Comparison of ENCODE assay signal across 26 cellular contexts in genomic region chr16:22014271-22014873, GRCh38. TPM values are rescaled to one million over a fixed set of nuclear protein-coding genes. Genes with fewer than 3 reads are reported as not detected.
DNase-seq lines count a peak whose midpoint lies in the region; ATAC-seq, FAIRE-seq and TF ChIP-seq lines count a peak whose summit lies in the region.
"Had no signal": no experiment of that assay in that cellular context is flagged by ENCODE, and none has a peak within 500 bp of the region (broad histone marks: within the 10 kb centered on the region; RNA-seq: fewer than 3 reads in every experiment).

No MANE protein-coding gene starts in this region.

- DNase-seq in activated B cell treated with CpG ODN at 0.5 μM for 24 hours (no peak), small intestine (peak; percentile 73), NCI-H2107 (lab: John Stamatoyannopoulos, UW) (no peak), SKM-1 treated with dmso at 0.1 percent for 144 hours (lab: John Stamatoyannopoulos, UW; ENCODE audit: unreplicated experiment) (no peak), NCI-H226 (no peak)
- DNase-seq: activated CD4-positive, alpha-beta T cell treated with anti-CD3 and anti-CD28 coated beads, Interleukin-2, amount 10 ng/mL, durations not matched to agents 7 days and 5 days; activated gamma-delta T cell; dermis blood vessel endothelial cell; GOT3; lower lobe of right lung; NCI-H2171; NCI-H69; PC-9; SIG-M5; stimulated activated CD4-positive, alpha-beta T cell treated with anti-CD3 and anti-CD28 coated beads, Interleukin-4, amount 100 ng/mL, for 1 hour; stomach; transverse colon had no signal

- no peaks in the 10 kb centered on the region for H3K9me3 Mint-ChIP-seq in activated B cell treated with CpG ODN at 0.5 μM for 24 hours
- H3K9me3 Mint-ChIP-seq: activated CD4-positive, alpha-beta T cell treated with anti-CD3 and anti-CD28 coated beads, Interleukin-2, amount 10 ng/mL, durations not matched to agents 7 days and 5 days had no signal

- H3K4me3 ChIP-seq in small intestine (ENCODE audit: low read depth in 1 of 2, low read length in 2 of 2) = no peak overlapping the region
- H3K4me3 ChIP-seq: hepatocyte, lower lobe of right lung, PC-9, smooth muscle cell, stomach, transverse colon had no signal

- TF ChIP-seq CTCF in activated B cell treated with CpG ODN at 0.5 μM for 24 hours (IDR thresholded peaks at IDR 0.05) = no peak

- no peak overlapping the region for H3K27ac Mint-ChIP-seq in activated B cell treated with CpG ODN at 0.5 μM for 24 hours
- H3K27ac Mint-ChIP-seq: activated CD4-positive, alpha-beta T cell treated with anti-CD3 and anti-CD28 coated beads, Interleukin-2, amount 10 ng/mL, durations not matched to agents 7 days and 5 days had no signal

- no peak overlapping the region for H3K4me3 Mint-ChIP-seq in activated B cell treated with CpG ODN at 0.5 μM for 24 hours
- H3K4me3 Mint-ChIP-seq: activated CD4-positive, alpha-beta T cell treated with anti-CD3 and anti-CD28 coated beads, Interleukin-2, amount 10 ng/mL, durations not matched to agents 7 days and 5 days had no signal

- peaks cover 2% of the 10 kb centered on the region for H3K36me3 Mint-ChIP-seq in activated B cell treated with CpG ODN at 0.5 μM for 24 hours (ENCODE audit: low read depth)

- WGBS in small intestine, 3 donors = 23 to 57% (median 32%) methylated on average over 2 of the region's 2 CpGs

- CTCF ChIA-PET in activated B cell treated with CpG ODN at 0.5 μM for 24 hours (lab: Charles Lee) = interaction anchor here (3.3 kb wide), 1 partner anchor 64 kb away, joined by 23 read pairs; no protein-coding TSS in a partner anchor

- no peaks in the 10 kb centered on the region for H3K27me3 ChIP-seq in small intestine (ENCODE audit: control insufficient read depth in 2 of 2, insufficient read depth in 2 of 2, low read length in 2 of 2)
- H3K27me3 ChIP-seq: hepatocyte, stomach, transverse colon had no signal

- peaks cover 2 to 14% of the 10 kb centered on the region in 2 donors for H3K4me1 ChIP-seq in small intestine (ENCODE audit: control insufficient read depth in 2 of 2, insufficient read depth in 1 of 2, low read depth in 1 of 2, low read length in 1 of 2)

- peak; percentile 60 for ATAC-seq in GM18511 (IDR thresholded peaks at IDR 0.05; ENCODE audit: unreplicated experiment)
- peak; percentile 69 for ATAC-seq in HG02852 (IDR thresholded peaks at IDR 0.05; ENCODE audit: unreplicated experiment)
- peak; percentile 65 for ATAC-seq in activated B cell treated with CpG ODN at 0.5 μM for 24 hours (ENCODE audit: low read depth)
- ATAC-seq: lower lobe of right lung had no signal

- H3K27ac ChIP-seq in small intestine (ENCODE audit: low read depth in 1 of 2, low read length in 1 of 2) = no peak overlapping the region
- H3K27ac ChIP-seq: hepatocyte, lower lobe of right lung, neutrophil, PC-9, stomach, transverse colon had no signal

- intact Hi-C loops in activated B cell treated with CpG ODN at 0.5 μM for 24 hours (cut with micrococcal nuclease) = no loop called here

- no peaks in the 10 kb centered on the region for H3K9me3 ChIP-seq in small intestine (ENCODE audit: control insufficient read depth, low read depth)
- H3K9me3 ChIP-seq: lower lobe of right lung, neutrophil, stomach, transverse colon had no signal

- H3K4me1 Mint-ChIP-seq in activated B cell treated with CpG ODN at 0.5 μM for 24 hours = peaks cover 54% of the 10 kb centered on the region

- POLR2A ChIA-PET in activated B cell treated with CpG ODN at 0.5 μM for 24 hours (lab: Charles Lee) = interaction anchor here (0.5 kb wide), 1 partner anchor 1398 kb away, joined by 4 read pairs; no protein-coding TSS in a partner anchor

- H3K36me3 ChIP-seq in small intestine (ENCODE audit: control insufficient read depth in 2 of 2, insufficient read depth in 2 of 2, low read length in 2 of 2) = no peaks in the 10 kb centered on the region
- H3K36me3 ChIP-seq: lower lobe of right lung, neutrophil, stomach, transverse colon had no signal

- peak; percentile 44 for FAIRE-seq in small intestine (lab: Jason Lieb, UNC)

- no peaks in the 10 kb centered on the region for H3K27me3 Mint-ChIP-seq in activated B cell treated with CpG ODN at 0.5 μM for 24 hours
- H3K27me3 Mint-ChIP-seq: activated CD4-positive, alpha-beta T cell treated with anti-CD3 and anti-CD28 coated beads, Interleukin-2, amount 10 ng/mL, durations not matched to agents 7 days and 5 days had no signal

RNA-seq across cellular contexts. Expression of gene MOSMO, which starts 6.5 kb away (rescaled TPM):
- total RNA-seq in activated B cell treated with CpG ODN at 0.5 μM for 24 hours = 14.3 and 21.3 TPM in 2 replicates
- 1 to 10 TPM; 3.2 to 7.3 (median 5.6) TPM for polyA plus RNA-seq in small intestine

RNA-seq across cellular contexts. Expression of gene PDZD9, which starts 13.5 kb away (rescaled TPM):
- total RNA-seq in activated B cell treated with CpG ODN at 0.5 μM for 24 hours = not detected in 2 replicates
- not detected for polyA plus RNA-seq in small intestine
- total RNA-seq: activated CD4-positive, alpha-beta T cell treated with anti-CD3 and anti-CD28 coated beads, Interleukin-2, amount 10 ng/mL, durations not matched to agents 7 days and 5 days; cardiac septum; dermis blood vessel endothelial cell; fibroblast of villous mesenchyme; hepatocyte; LHCN-M2; lower lobe of right lung; PC-9; smooth muscle cell; stomach; T-helper 1 cell treated with Interleukin-12 subunit alpha and Interleukin-12 subunit beta and Interleukin-4 antibody, amounts not matched to agents 30 ng/mL and 1 ng/mL, for 36 hours; transverse colon had no signal
- polyA plus RNA-seq: hepatocyte, smooth muscle cell, stomach had no signal
